8 cellular contexts compared by ENCODE assay signal in genomic region chr6:159729598-159729997, GRCh38. TPM values are rescaled to one million over a fixed set of nuclear protein-coding genes. Genes with fewer than 3 reads are reported as not detected.
DNase-seq lines count a peak whose midpoint lies in the region; ATAC-seq and TF ChIP-seq lines count a peak whose summit lies in the region.

No MANE protein-coding gene starts in this region.

- DNase-seq in SK-N-SH: no peak
- peak; percentile 52 for DNase-seq in NAMALWA (ENCODE audit: low spot score)
- DNase-seq in osteocyte (ENCODE audit: extremely low spot score, unreplicated experiment): no peak
- DNase-seq in amniotic stem cell (lab: John Stamatoyannopoulos, UW): no peak
- no peak for DNase-seq in NCI-H748 treated with DMSO at 0.1 percent for 48 hours (lab: John Stamatoyannopoulos, UW)
- no peak for DNase-seq in NCI-H748 (lab: John Stamatoyannopoulos, UW; ENCODE audit: unreplicated experiment)

- H3K4me1 ChIP-seq in SK-N-SH (ENCODE audit: control insufficient read depth in 1 of 2, insufficient read depth in 2 of 2, low read depth in 1 of 2, low read length in 1 of 2) (peaks cover 4 to 9% of the 10 kb centered on the region in 2 experiments; a peak in 3 of 4 replicates), ectodermal cell (ENCODE audit: control insufficient read depth, insufficient read depth, low read length) (peaks cover 4% of the 10 kb centered on the region)

- TF ChIP-seq CTCF in SK-N-SH (IDR thresholded peaks at IDR 0.05) (no peak), osteocyte (IDR thresholded peaks at IDR 0.05) (no peak)

- H3K27me3 Mint-ChIP-seq in osteocyte (ENCODE audit: unreplicated experiment): no peaks in the 10 kb centered on the region

- H3K9ac ChIP-seq in SK-N-SH: peak overlapping the region; percentile 97; the same call in 1 of the 2 replicates

- peaks cover 93% of the 10 kb centered on the region for H3K79me2 ChIP-seq in SK-N-SH (ENCODE audit: insufficient read depth)

- no peak for ATAC-seq in SK-N-SH treated with all-trans-retinoic acid at 6 μM for 48 hours

- no peaks in the 10 kb centered on the region for H3K9me3 ChIP-seq in SK-N-SH
- no peaks in the 10 kb centered on the region for H3K9me3 ChIP-seq in ectodermal cell (ENCODE audit: control insufficient read depth, low read length)

- no peaks in the 10 kb centered on the region for H3K9me3 Mint-ChIP-seq in osteocyte (ENCODE audit: unreplicated experiment)

- H4K20me1 ChIP-seq in SK-N-SH (ENCODE audit: insufficient read depth): peaks cover 67% of the 10 kb centered on the region

- peak overlapping the region; percentile 87 for H3K4me3 Mint-ChIP-seq in osteocyte (ENCODE audit: unreplicated experiment)

- POLR2A ChIA-PET in SK-N-SH (lab: Yijun Ruan, JAX): no interaction called here

- H3K36me3 Mint-ChIP-seq in osteocyte (ENCODE audit: unreplicated experiment): peaks cover 5% of the 10 kb centered on the region

- H2AFZ ChIP-seq in SK-N-SH (ENCODE audit: low read depth): no peak overlapping the region

- H3K9me2 ChIP-seq in SK-N-SH: no peaks in the 10 kb centered on the region

- CTCF ChIA-PET in SK-N-SH (lab: Yijun Ruan, JAX): interaction anchor here (1.0 to 2.3 kb wide), 3 partner anchors 9 to 38 kb away, joined by 3 to 8 read pairs (median 7); partner anchors contain the start of gene ACAT2

- H3K27ac Mint-ChIP-seq in osteocyte (ENCODE audit: unreplicated experiment): no peak overlapping the region

- TF ChIP-seq EP300 in SK-N-SH (IDR thresholded peaks at IDR 0.05; ENCODE audit: borderline replicate concordance in 1 of 2, low read depth in 1 of 2, low read length in 1 of 2): no peak

- WGBS in SK-N-SH (ENCODE audit: low lambda C conversion rate): 68% methylated on average over 4 of the region's 4 CpGs
- 62 to 69% methylated on average over 4 of the region's 4 CpGs for WGBS in ectodermal cell, 2 experiments

- peak overlapping the region; percentile 76 for H3K4me2 ChIP-seq in SK-N-SH

- peak overlapping the region in 1 of 2 experiments; percentile 0; a peak in 1 of 4 replicates for H3K27ac ChIP-seq in SK-N-SH (ENCODE audit: low read depth in 2 of 2, low read length in 1 of 2)
- no peak overlapping the region for H3K27ac ChIP-seq in ectodermal cell (ENCODE audit: insufficient read depth, low read depth, low read length, poor library complexity, severe bottlenecking)

- H3K36me3 ChIP-seq in SK-N-SH (replicated peaks in 1 of 2; ENCODE audit: control insufficient read depth in 1 of 2, insufficient read depth in 2 of 2, low read length in 1 of 2) (peaks cover 0 to 2% of the 10 kb centered on the region in 2 experiments), ectodermal cell (ENCODE audit: control insufficient read depth, insufficient read depth, low read length) (no peaks in the 10 kb centered on the region)

- H3K27me3 ChIP-seq in SK-N-SH (ENCODE audit: insufficient read depth) (no peaks in the 10 kb centered on the region), ectodermal cell (ENCODE audit: control insufficient read depth, insufficient read depth, low read length, poor library complexity, severe bottlenecking) (no peaks in the 10 kb centered on the region)

- peak overlapping the region; percentile 82 to 85; a peak in 3 of 4 replicates for H3K4me3 ChIP-seq in SK-N-SH (ENCODE audit: low read depth in 2 of 2, low read length in 1 of 2)
- peak overlapping the region; percentile 87 for H3K4me3 ChIP-seq in ectodermal cell (ENCODE audit: insufficient read depth, low read depth, low read length)

- peaks cover 41% of the 10 kb centered on the region for H3K4me1 Mint-ChIP-seq in osteocyte (ENCODE audit: unreplicated experiment)

- TF ChIP-seq RAD21 in SK-N-SH (IDR thresholded peaks at IDR 0.05; ENCODE audit: low read length): no peak

- no peaks in the 10 kb centered on the region for H3F3A ChIP-seq in SK-N-SH (replicated peaks; ENCODE audit: insufficient read depth)

TF ChIP-seq in SK-N-SH, 30 proteins besides CTCF, POLR2A, EP300 and RAD21:
- no peak for TF ChIP-seq POLR2AphosphoS5 (IDR thresholded peaks at IDR 0.05; ENCODE audit: low read depth, low read length)
- no peak for TF ChIP-seq NRF1 (IDR thresholded peaks at IDR 0.05; ENCODE audit: low read depth, low read length)
- TF ChIP-seq FOSL2 (IDR thresholded peaks at IDR 0.05; ENCODE audit: borderline replicate concordance, low read depth): no peak
- TF ChIP-seq IRF3 (IDR thresholded peaks at IDR 0.05; ENCODE audit: low read depth, low read length): no peak
- no peak for TF ChIP-seq SIN3A (IDR thresholded peaks at IDR 0.05; ENCODE audit: borderline replicate concordance, low read depth, low read length)
- TF ChIP-seq TEAD4 (IDR thresholded peaks at IDR 0.05; ENCODE audit: borderline replicate concordance, insufficient read depth): no peak
- TF ChIP-seq MAX (IDR thresholded peaks at IDR 0.05; ENCODE audit: low read depth): no peak

TF ChIP-seq in SK-N-SH treated with all-trans-retinoic acid at 6 μM for 48 hours, 23 proteins besides CTCF, POLR2A, EP300 and RAD21 (continues in another document):
- no peak for TF ChIP-seq SNAI2 (CRISPR knock-in tag; IDR thresholded peaks at IDR 0.05)
- TF ChIP-seq, protein P1, sequence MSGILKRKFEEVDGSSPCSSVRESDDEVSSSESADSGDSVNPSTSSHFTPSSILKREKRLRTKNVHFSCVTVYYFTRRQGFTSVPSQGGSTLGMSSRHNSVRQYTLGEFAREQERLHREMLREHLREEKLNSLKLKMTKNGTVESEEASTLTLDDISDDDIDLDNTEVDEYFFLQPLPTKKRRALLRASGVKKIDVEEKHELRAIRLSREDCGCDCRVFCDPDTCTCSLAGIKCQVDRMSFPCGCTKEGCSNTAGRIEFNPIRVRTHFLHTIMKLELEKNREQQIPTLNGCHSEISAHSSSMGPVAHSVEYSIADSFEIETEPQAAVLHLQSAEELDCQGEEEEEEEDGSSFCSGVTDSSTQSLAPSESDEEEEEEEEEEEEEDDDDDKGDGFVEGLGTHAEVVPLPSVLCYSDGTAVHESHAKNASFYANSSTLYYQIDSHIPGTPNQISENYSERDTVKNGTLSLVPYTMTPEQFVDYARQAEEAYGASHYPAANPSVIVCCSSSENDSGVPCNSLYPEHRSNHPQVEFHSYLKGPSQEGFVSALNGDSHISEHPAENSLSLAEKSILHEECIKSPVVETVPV (CRISPR knock-in tag; IDR thresholded peaks at IDR 0.05): no peak
- no peak for TF ChIP-seq GLIS3 (CRISPR knock-in tag; IDR thresholded peaks at IDR 0.05)
- TF ChIP-seq ZNF565 (CRISPR knock-in tag; conservative IDR thresholded peaks at IDR 0.05; ENCODE audit: low read depth): no peak
- TF ChIP-seq, protein P2, sequence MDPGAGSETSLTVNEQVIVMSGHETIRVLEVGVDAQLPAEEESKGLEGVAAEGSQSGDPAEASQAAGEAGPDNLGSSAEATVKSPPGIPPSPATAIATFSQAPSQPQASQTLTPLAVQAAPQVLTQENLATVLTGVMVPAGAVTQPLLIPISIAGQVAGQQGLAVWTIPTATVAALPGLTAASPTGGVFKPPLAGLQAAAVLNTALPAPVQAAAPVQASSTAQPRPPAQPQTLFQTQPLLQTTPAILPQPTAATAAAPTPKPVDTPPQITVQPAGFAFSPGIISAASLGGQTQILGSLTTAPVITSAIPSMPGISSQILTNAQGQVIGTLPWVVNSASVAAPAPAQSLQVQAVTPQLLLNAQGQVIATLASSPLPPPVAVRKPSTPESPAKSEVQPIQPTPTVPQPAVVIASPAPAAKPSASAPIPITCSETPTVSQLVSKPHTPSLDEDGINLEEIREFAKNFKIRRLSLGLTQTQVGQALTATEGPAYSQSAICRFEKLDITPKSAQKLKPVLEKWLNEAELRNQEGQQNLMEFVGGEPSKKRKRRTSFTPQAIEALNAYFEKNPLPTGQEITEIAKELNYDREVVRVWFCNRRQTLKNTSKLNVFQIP (CRISPR knock-in tag; IDR thresholded peaks at IDR 0.05; ENCODE audit: borderline replicate concordance, low read depth): no peak
- no peak for TF ChIP-seq ARNTL (CRISPR knock-in tag; IDR thresholded peaks at IDR 0.05; ENCODE audit: borderline replicate concordance, low read depth)
- TF ChIP-seq BACH2 (CRISPR knock-in tag; IDR thresholded peaks at IDR 0.05; ENCODE audit: borderline replicate concordance): no peak

RNA-seq across cellular contexts. Expression of gene WTAP, which starts 2.3 kb away (rescaled TPM):
- polyA plus RNA-seq in SK-N-SH (2012; rRNA removed): 12.8 and 14.0 TPM in 2 replicates
- polyA plus RNA-seq in SK-N-SH (2012; cell fraction: cytosol; rRNA removed): 18.5 and 25.9 TPM in 2 replicates
- polyA plus RNA-seq in SK-N-SH (2012; cell fraction: nucleus; rRNA removed): 14.7 and 20.3 TPM in 2 replicates
- polyA plus RNA-seq in ectodermal cell (2013, experiment 1 of 4): 152 TPM
- 160 TPM for polyA plus RNA-seq in ectodermal cell (2013, experiment 2 of 4)
- 139 TPM for polyA plus RNA-seq in ectodermal cell (2013, experiment 3 of 4)
- polyA plus RNA-seq in ectodermal cell (2013, experiment 4 of 4): 153 TPM
- 82.3 and 83.7 TPM in 2 replicates for total RNA-seq in osteocyte

RNA-seq across cellular contexts. Expression of gene ACAT2, which starts 32.2 kb away (rescaled TPM):
- polyA plus RNA-seq in SK-N-SH (2012; rRNA removed): 13.1 and 14.5 TPM in 2 replicates
- 17.5 and 17.6 TPM in 2 replicates for polyA plus RNA-seq in SK-N-SH (2012; cell fraction: cytosol; rRNA removed)
- polyA plus RNA-seq in SK-N-SH (2012; cell fraction: nucleus; rRNA removed): 4.3 and 6.8 TPM in 2 replicates
- polyA plus RNA-seq in ectodermal cell (2013, experiment 1 of 4): 106 TPM
- polyA plus RNA-seq in ectodermal cell (2013, experiment 2 of 4): 90.8 TPM
- 55.1 TPM for polyA plus RNA-seq in ectodermal cell (2013, experiment 3 of 4)
- polyA plus RNA-seq in ectodermal cell (2013, experiment 4 of 4): 44.3 TPM
- 21.3 and 22.4 TPM in 2 replicates for total RNA-seq in osteocyte

RNA-seq across cellular contexts. Expression of gene SOD2, which starts 36.6 kb away (rescaled TPM):
- 26.8 and 29.0 TPM in 2 replicates for polyA plus RNA-seq in SK-N-SH (2012; rRNA removed)
- polyA plus RNA-seq in SK-N-SH (2012; cell fraction: cytosol; rRNA removed): 47.2 and 55.1 TPM in 2 replicates
- polyA plus RNA-seq in SK-N-SH (2012; cell fraction: nucleus; rRNA removed): 21.7 and 30.3 TPM in 2 replicates
- polyA plus RNA-seq in ectodermal cell (2013, experiment 1 of 4): 94.2 TPM
- polyA plus RNA-seq in ectodermal cell (2013, experiment 2 of 4): 89.5 TPM
- polyA plus RNA-seq in ectodermal cell (2013, experiment 3 of 4): 70.8 TPM
- 70.0 TPM for polyA plus RNA-seq in ectodermal cell (2013, experiment 4 of 4)
- 73.1 and 74.5 TPM in 2 replicates for total RNA-seq in osteocyte

RNA-seq across cellular contexts. Expression of gene TCP1, which starts 59.8 kb away (rescaled TPM):
- 138 and 154 TPM in 2 replicates for polyA plus RNA-seq in SK-N-SH (2012; rRNA removed)
- 134 and 138 TPM in 2 replicates for polyA plus RNA-seq in SK-N-SH (2012; cell fraction: cytosol; rRNA removed)
- polyA plus RNA-seq in SK-N-SH (2012; cell fraction: nucleus; rRNA removed): 144 and 211 TPM in 2 replicates
- polyA plus RNA-seq in ectodermal cell (2013, experiment 1 of 4): 248 TPM
- 246 TPM for polyA plus RNA-seq in ectodermal cell (2013, experiment 2 of 4)
- polyA plus RNA-seq in ectodermal cell (2013, experiment 3 of 4): 178 TPM
- polyA plus RNA-seq in ectodermal cell (2013, experiment 4 of 4): 196 TPM
- 167 and 173 TPM in 2 replicates for total RNA-seq in osteocyte
